In the genomic region with DNA sequence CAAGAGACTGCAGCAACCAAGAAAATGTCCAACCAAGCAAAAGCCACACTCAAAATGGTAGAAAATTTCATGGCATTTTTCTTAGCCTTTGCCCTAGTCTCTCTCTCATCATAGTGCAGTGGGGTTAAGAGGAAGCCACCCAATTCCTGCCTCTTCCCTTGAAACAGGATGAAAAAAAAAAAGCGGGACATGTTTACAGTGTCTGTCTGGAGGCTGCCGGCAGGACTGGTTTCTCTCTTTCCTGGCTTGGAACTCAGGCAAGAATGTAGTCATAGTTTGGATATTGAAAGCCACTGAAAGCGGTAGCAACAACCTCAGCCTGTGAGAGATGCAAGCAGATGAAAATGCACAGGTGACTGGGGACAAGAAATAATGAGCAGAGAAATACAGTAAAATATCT, we compare ENCODE assay signal across 28 cellular contexts. TPM values are rescaled to one million over a fixed set of nuclear protein-coding genes. Genes with fewer than 3 reads are reported as not detected.
DNase-seq lines count a peak whose midpoint lies in the region; ATAC-seq, FAIRE-seq and TF ChIP-seq lines count a peak whose summit lies in the region.
"Had no signal": no experiment of that assay in that cellular context is flagged by ENCODE, and none has a peak within 500 bp of the region (broad histone marks: within the 10 kb centered on the region; RNA-seq: fewer than 3 reads in every experiment).

No MANE protein-coding gene starts in this region.

- TF ChIP-seq CTCF in bronchial epithelial cell (IDR thresholded peaks at IDR 0.05; ENCODE audit: insufficient read depth, low read length, severe bottlenecking): no peak
- no peak for TF ChIP-seq CTCF in keratinocyte (optimal IDR thresholded peaks at IDR 0.05 in 1 of 3, IDR thresholded peaks at IDR 0.05 in 1 of 3, conservative IDR thresholded peaks at IDR 0.05 in 1 of 3; ENCODE audit: extremely low read depth in 1 of 3, insufficient read depth in 2 of 3, low read length in 3 of 3)
- TF ChIP-seq CTCF in GM20000 (IDR thresholded peaks at IDR 0.05; ENCODE audit: extremely low read depth, missing control alignments): no peak

- H3K4me2 ChIP-seq in keratinocyte (ENCODE audit: control insufficient read depth, extremely low read depth, insufficient read depth, low read depth, low read length): peak overlapping the region; percentile 38
- H3K4me2 ChIP-seq: hepatocyte had no signal

- H3K4me1 ChIP-seq in ACC112 (ENCODE audit: control insufficient read depth, insufficient read depth, low read length, unreplicated experiment) (peaks cover 14% of the 10 kb centered on the region), keratinocyte (ENCODE audit: control insufficient read depth, extremely low read depth, insufficient read depth, low read length) (peaks cover 30% of the 10 kb centered on the region)
- no peaks in the 10 kb centered on the region for H3K4me1 ChIP-seq in naive thymus-derived CD4-positive, alpha-beta T cell (ENCODE audit: control insufficient read depth in 2 of 2, insufficient read depth in 2 of 2, low read length in 2 of 2)
- H3K4me1 ChIP-seq: BE2C, psoas muscle had no signal

- H3K9me1 ChIP-seq in keratinocyte (ENCODE audit: control insufficient read depth, extremely low read depth, insufficient read depth, low read length): no peaks in the 10 kb centered on the region

- dilution Hi-C loops in keratinocyte (cut with MboI; ENCODE audit: extremely low pct_ligation_motif_present, low sequenced_read_pairs): no loop called here

- ATAC-seq in naive thymus-derived CD4-positive, alpha-beta T cell: no peak
- ATAC-seq: activated naive CD4-positive, alpha-beta T cell treated with anti-CD3 and anti-CD28 coated beads, Interleukin-2, amount 50 U/mL, for 72 hours; lower lobe of right lung; psoas muscle; Right ventricle myocardium inferior had no signal

- H3K79me2 ChIP-seq in ACC112 (ENCODE audit: control insufficient read depth, insufficient read depth, low read length, unreplicated experiment) (no peaks in the 10 kb centered on the region), keratinocyte (ENCODE audit: control insufficient read depth, insufficient read depth, low read length) (no peaks in the 10 kb centered on the region)
- H3K79me2 ChIP-seq: hepatocyte had no signal

- no peaks in the 10 kb centered on the region for H4K20me1 ChIP-seq in keratinocyte (ENCODE audit: control insufficient read depth, extremely low read depth, insufficient read depth, low read length)

- FAIRE-seq in bronchial epithelial cell (lab: Jason Lieb, UNC): no peak
- FAIRE-seq in keratinocyte (lab: Jason Lieb, UNC): no peak
- FAIRE-seq: A204.1 had no signal

- H3K27me3 ChIP-seq in ACC112 (ENCODE audit: insufficient read depth, low read length) (no peaks in the 10 kb centered on the region), bronchial epithelial cell (ENCODE audit: control insufficient read depth, insufficient read depth, low read length) (no peaks in the 10 kb centered on the region), keratinocyte (ENCODE audit: control insufficient read depth, extremely low read depth, insufficient read depth, low read length) (no peaks in the 10 kb centered on the region)
- H3K27me3 ChIP-seq in naive thymus-derived CD4-positive, alpha-beta T cell (ENCODE audit: control insufficient read depth in 2 of 2, insufficient read depth in 2 of 2, low read length in 2 of 2): no peaks in the 10 kb centered on the region
- H3K27me3 ChIP-seq: BE2C, hepatocyte had no signal

- H3K27ac ChIP-seq in ACC112 (ENCODE audit: low read depth, low read length) (no peak overlapping the region), keratinocyte (ENCODE audit: control insufficient read depth, insufficient read depth, low read length) (no peak overlapping the region)
- H3K27ac ChIP-seq in naive thymus-derived CD4-positive, alpha-beta T cell (ENCODE audit: low read depth, low read length): no peak overlapping the region
- H3K27ac ChIP-seq: hepatocyte, lower lobe of right lung, psoas muscle had no signal

- H3K9ac ChIP-seq in keratinocyte (ENCODE audit: control insufficient read depth, extremely low read depth, insufficient read depth, low read length): no peak overlapping the region

- H2AFZ ChIP-seq in ACC112 (ENCODE audit: low read length, unreplicated experiment) (peak overlapping the region; percentile 32), keratinocyte (ENCODE audit: control insufficient read depth, low read length) (no peak overlapping the region)
- H2AFZ ChIP-seq: hepatocyte had no signal

- no peaks in the 10 kb centered on the region for H3K9me3 ChIP-seq in keratinocyte (ENCODE audit: control insufficient read depth, low read depth, low read length)
- H3K9me3 ChIP-seq in naive thymus-derived CD4-positive, alpha-beta T cell (ENCODE audit: control insufficient read depth in 2 of 3, low read length in 3 of 3): no peaks in the 10 kb centered on the region
- H3K9me3 ChIP-seq: BE2C, lower lobe of right lung, psoas muscle had no signal

- DNase-seq in HCEC 1CT: peak; percentile 44
- DNase-seq in bronchial epithelial cell (ENCODE audit: low read depth): peak; percentile 52
- DNase-seq in keratinocyte (ENCODE audit: low read depth, low spot score): no peak
- DNase-seq in cortex of kidney (lab: John Stamatoyannopoulos, UW): no peak
- DNase-seq in GM20000 (ENCODE audit: low spot score): no peak
- no peak for DNase-seq in naive thymus-derived CD4-positive, alpha-beta T cell
- no peak for DNase-seq in D341Med (ENCODE audit: low spot score)
- DNase-seq: activated B cell treated with CpG ODN at 0.5 μM for 24 hours; activated CD4-positive, alpha-beta memory T cell treated with anti-CD3 and anti-CD28 coated beads for 36 hours; activated CD8-positive, alpha-beta memory T cell treated with anti-CD3 and anti-CD28 coated beads, Interleukin-2, amount 50 U/mL, for 48 hours; aorta; BE2C; erythroblast; lower lobe of right lung; NCI-H1105; NCI-H2029 treated with DMSO at 0.1 percent for 48 hours; NCI-H774; psoas muscle; T-helper 9 cell had no signal

- H3K36me3 ChIP-seq in ACC112 (ENCODE audit: insufficient read depth, low read length): no peaks in the 10 kb centered on the region
- no peaks in the 10 kb centered on the region for H3K36me3 ChIP-seq in bronchial epithelial cell (ENCODE audit: control insufficient read depth, insufficient read depth, low read length)
- no peaks in the 10 kb centered on the region for H3K36me3 ChIP-seq in keratinocyte (ENCODE audit: control insufficient read depth in 2 of 2, extremely low read depth in 1 of 2, insufficient read depth in 2 of 2, low read length in 2 of 2)
- H3K36me3 ChIP-seq in naive thymus-derived CD4-positive, alpha-beta T cell (ENCODE audit: control insufficient read depth in 2 of 3, insufficient read depth in 3 of 3, low read length in 3 of 3): no peaks in the 10 kb centered on the region
- H3K36me3 ChIP-seq: BE2C, lower lobe of right lung had no signal

- H3K27ac Mint-ChIP-seq in naive thymus-derived CD4-positive, alpha-beta T cell: no peak overlapping the region
- H3K27ac Mint-ChIP-seq: activated B cell treated with CpG ODN at 0.5 μM for 24 hours; activated CD4-positive, alpha-beta memory T cell treated with anti-CD3 and anti-CD28 coated beads for 36 hours; activated naive CD4-positive, alpha-beta T cell treated with anti-CD3 and anti-CD28 coated beads, Interleukin-2, amount 50 U/mL, for 72 hours; activated T-helper 2 cell treated with anti-CD3 and anti-CD28 coated beads, Interferon-gamma antibody, Interleukin-2, Interleukin-4, amounts not matched to agents 10 μg/mL and 5 μg/mL and 100 μg/mL, durations not matched to agents 14 hours and 24 hours and 36 hours; type B pancreatic cell had no signal

- no peak overlapping the region for H3K4me3 Mint-ChIP-seq in naive thymus-derived CD4-positive, alpha-beta T cell
- H3K4me3 Mint-ChIP-seq: activated B cell treated with CpG ODN at 0.5 μM for 24 hours; activated CD4-positive, alpha-beta memory T cell treated with anti-CD3 and anti-CD28 coated beads for 36 hours; central memory CD8-positive, alpha-beta T cell; type B pancreatic cell had no signal

- H3K9me3 Mint-ChIP-seq in naive thymus-derived CD4-positive, alpha-beta T cell: peaks cover 0 to 6% (median 0%) of the 10 kb centered on the region in 11 donors
- H3K9me3 Mint-ChIP-seq: activated CD4-positive, alpha-beta memory T cell treated with anti-CD3 and anti-CD28 coated beads for 36 hours; activated T-helper 2 cell treated with anti-CD3 and anti-CD28 coated beads, Interferon-gamma antibody, Interleukin-2, Interleukin-4, amounts not matched to agents 10 μg/mL and 5 μg/mL and 100 μg/mL, durations not matched to agents 14 hours and 24 hours and 36 hours; central memory CD8-positive, alpha-beta T cell had no signal

- H3K4me1 Mint-ChIP-seq in naive thymus-derived CD4-positive, alpha-beta T cell: peaks cover 0 to 2% (median 0%) of the 10 kb centered on the region in 7 donors
- H3K4me1 Mint-ChIP-seq: central memory CD8-positive, alpha-beta T cell had no signal

- no peak overlapping the region for H3K4me3 ChIP-seq in ACC112 (ENCODE audit: low read depth, low read length)
- H3K4me3 ChIP-seq in bronchial epithelial cell (ENCODE audit: low read depth, low read length): no peak overlapping the region
- no peak overlapping the region for H3K4me3 ChIP-seq in keratinocyte (ENCODE audit: control insufficient read depth in 2 of 3, extremely low read depth in 1 of 3, insufficient read depth in 2 of 3, low read depth in 1 of 3, low read length in 3 of 3)
- H3K4me3 ChIP-seq in naive thymus-derived CD4-positive, alpha-beta T cell (ENCODE audit: low read length): no peak overlapping the region
- H3K4me3 ChIP-seq: hepatocyte, lower lobe of right lung, psoas muscle had no signal

- CTCF ChIA-PET in naive thymus-derived CD4-positive, alpha-beta T cell (lab: Charles Lee): no interaction called here

- POLR2A ChIA-PET in naive thymus-derived CD4-positive, alpha-beta T cell (lab: Charles Lee): no interaction called here

- peaks cover 0 to 14% (median 0%) of the 10 kb centered on the region in 5 donors for H3K27me3 Mint-ChIP-seq in naive thymus-derived CD4-positive, alpha-beta T cell
- H3K27me3 Mint-ChIP-seq: activated CD4-positive, alpha-beta memory T cell treated with anti-CD3 and anti-CD28 coated beads for 36 hours; central memory CD8-positive, alpha-beta T cell; type B pancreatic cell had no signal

- H3K36me3 Mint-ChIP-seq in naive thymus-derived CD4-positive, alpha-beta T cell: peaks cover 0 to 2% (median 0%) of the 10 kb centered on the region in 5 donors
- H3K36me3 Mint-ChIP-seq: activated CD4-positive, alpha-beta memory T cell treated with anti-CD3 and anti-CD28 coated beads for 36 hours; activated naive CD4-positive, alpha-beta T cell treated with anti-CD3 and anti-CD28 coated beads, Interleukin-2, amount 50 U/mL, for 72 hours; type B pancreatic cell had no signal

- intact Hi-C loops in naive thymus-derived CD4-positive, alpha-beta T cell (cut with micrococcal nuclease): no loop called here

RNA-seq across cellular contexts. Expression of a gene that starts 13.3 kb away (rescaled TPM):
- not detected in 2 replicates for total RNA-seq in bronchial epithelial cell
- polyA plus RNA-seq in keratinocyte: 0.21 to 0.69 TPM (median 0.48 TPM) in 3 replicates
- polyA plus RNA-seq in keratinocyte (2011; ENCODE audit: low read depth): not detected
- polyA plus RNA-seq in keratinocyte (2011; cell fraction: cytosol; rRNA removed): 0.22 and 0.55 TPM in 2 replicates
- 0.83 and 0.87 TPM in 2 replicates for polyA plus RNA-seq in keratinocyte (2011; cell fraction: nucleus; rRNA removed)
- polyA plus RNA-seq in keratinocyte (2012; ENCODE audit: low replicate concordance): 0.10 and 0.32 TPM in 2 replicates
- polyA minus RNA-seq in keratinocyte: 1.3 TPM in 1 of 3 replicates, not detected in the others
- not detected for polyA minus RNA-seq in keratinocyte (2011; cell fraction: cytosol; rRNA and poly(A)+ RNA removed)
- polyA minus RNA-seq in keratinocyte (2011; cell fraction: nucleus; rRNA and poly(A)+ RNA removed): 0.53 and 1.6 TPM in 2 replicates
- total RNA-seq in naive thymus-derived CD4-positive, alpha-beta T cell: not detected
- not detected for polyA plus RNA-seq in naive thymus-derived CD4-positive, alpha-beta T cell
- total RNA-seq: activated B cell treated with CpG ODN at 0.5 μM for 24 hours; activated CD4-positive, alpha-beta memory T cell treated with anti-CD3 and anti-CD28 coated beads for 36 hours; activated naive CD4-positive, alpha-beta T cell treated with anti-CD3 and anti-CD28 coated beads, Interleukin-2, amount 50 U/mL, for 72 hours; activated T-helper 2 cell treated with anti-CD3 and anti-CD28 coated beads, Interferon-gamma antibody, Interleukin-2, Interleukin-4, amounts not matched to agents 10 μg/mL and 5 μg/mL and 100 μg/mL, durations not matched to agents 14 hours and 24 hours and 36 hours; OCI-LY7; Right ventricle myocardium inferior had no signal
- polyA plus RNA-seq: aorta, hepatocyte had no signal

Comparison
In these comparisons a context has a peak if more than half of its experiments do, and no peak if none do; other contexts are left out.
1. DNase-seq: peak in HCEC 1CT (single experiment) and bronchial epithelial cell (single experiment); none in keratinocyte (single experiment), cortex of kidney (single experiment), GM20000 (single experiment), naive thymus-derived CD4-positive, alpha-beta T cell (0 of 9) and D341Med (single experiment).